8 cellular contexts compared by ENCODE assay signal in the genomic region with DNA sequence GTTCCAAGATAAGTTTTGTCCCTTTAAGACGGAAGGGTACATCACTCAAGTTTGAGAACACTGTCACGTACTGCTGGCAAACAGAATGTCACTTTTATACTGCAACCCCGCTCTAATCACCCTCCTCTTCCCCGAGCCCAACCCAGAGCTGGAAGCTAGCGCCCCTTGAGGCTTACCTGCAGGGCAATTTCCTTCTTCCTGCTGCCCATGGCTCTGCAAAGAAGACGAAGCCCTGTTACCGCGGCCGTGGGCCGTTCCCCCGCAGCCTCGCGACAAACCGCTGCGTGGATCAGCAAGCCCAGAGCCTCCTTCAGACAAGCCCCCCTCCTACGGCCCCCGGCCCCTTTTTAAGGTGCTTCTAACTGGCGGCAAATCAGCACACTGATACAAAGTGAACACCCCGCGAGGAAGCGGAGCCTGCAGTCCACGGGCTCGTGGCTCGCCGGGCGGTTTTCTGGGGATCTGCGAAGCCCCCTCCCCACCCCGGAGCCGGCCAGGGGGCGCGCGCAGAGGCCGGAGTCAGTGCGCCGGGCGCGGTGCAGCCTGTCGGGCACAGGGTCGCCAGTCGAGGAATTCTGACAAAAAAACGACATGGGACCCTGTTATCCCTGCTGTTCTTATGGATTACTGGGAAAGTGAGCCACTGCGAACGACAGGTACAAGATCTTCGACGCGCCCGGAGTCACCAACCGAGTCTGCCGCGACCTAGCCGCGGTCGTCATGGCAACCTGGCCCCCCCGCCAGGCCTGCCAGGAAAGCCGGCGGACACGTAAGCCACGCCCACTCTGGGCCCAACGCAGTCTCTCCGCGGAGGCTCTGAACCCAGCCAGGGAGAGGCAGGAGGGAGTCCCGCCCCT. TPM values are rescaled to one million over a fixed set of nuclear protein-coding genes. Genes with fewer than 3 reads are reported as not detected.
DNase-seq lines count a peak whose midpoint lies in the region; ATAC-seq and TF ChIP-seq lines count a peak whose summit lies in the region.

A gene with protein sequence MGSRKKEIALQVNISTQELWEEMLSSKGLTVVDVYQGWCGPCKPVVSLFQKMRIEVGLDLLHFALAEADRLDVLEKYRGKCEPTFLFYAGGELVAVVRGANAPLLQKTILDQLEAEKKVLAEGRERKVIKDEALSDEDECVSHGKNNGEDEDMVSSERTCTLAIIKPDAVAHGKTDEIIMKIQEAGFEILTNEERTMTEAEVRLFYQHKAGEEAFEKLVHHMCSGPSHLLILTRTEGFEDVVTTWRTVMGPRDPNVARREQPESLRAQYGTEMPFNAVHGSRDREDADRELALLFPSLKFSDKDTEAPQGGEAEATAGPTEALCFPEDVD (minus strand): TSS at position 725 of the 857 bp plus-strand sequence. CDS start 516 bp downstream, at position 209.

- H3K27me3 ChIP-seq in OCI-LY3 (ENCODE audit: low read depth, low read length) = peaks cover 39% of the 10 kb centered on the region
- peaks cover 6% of the 10 kb centered on the region for H3K27me3 ChIP-seq in mononuclear cell (ENCODE audit: insufficient read depth, low read length)

- no peaks in the 10 kb centered on the region for H3K36me3 ChIP-seq in OCI-LY3 (replicated peaks; ENCODE audit: low read depth, low read length)

- peak; percentile 66 for TF ChIP-seq CTCF in OCI-LY3 (IDR thresholded peaks at IDR 0.05; ENCODE audit: low read depth, low read length)
- peak; percentile 75 for TF ChIP-seq CTCF in epithelial cell of proximal tubule (conservative IDR thresholded peaks at IDR 0.05; ENCODE audit: low read depth, low read length)

- H4K20me1 ChIP-seq in OCI-LY3 (ENCODE audit: insufficient read depth, low read length) = no peaks in the 10 kb centered on the region

- H3K4me3 ChIP-seq in OCI-LY3 (ENCODE audit: low read length) (peak within 1 kb of the TSS; percentile 84), epithelial cell of proximal tubule (ENCODE audit: low read depth, low read length) (peak within 1 kb of the TSS; percentile 78), mononuclear cell (ENCODE audit: low read length) (peak within 1 kb of the TSS; percentile 53)

- H3K79me2 ChIP-seq in OCI-LY3 (ENCODE audit: low read length) = no peaks in the 10 kb centered on the region

- no peaks in the 10 kb centered on the region for H3K9me3 ChIP-seq in OCI-LY3 (ENCODE audit: insufficient read depth, low read length)
- H3K9me3 ChIP-seq in mononuclear cell (ENCODE audit: low read depth, low read length) = no peaks in the 10 kb centered on the region

- H3K27ac ChIP-seq in OCI-LY3 (ENCODE audit: low read length) = no peak within 1 kb of the TSS

- peak within 1 kb of the TSS; percentile 86 for H2AFZ ChIP-seq in OCI-LY3 (ENCODE audit: low read depth, low read length)

- H3K9ac ChIP-seq in OCI-LY3 (ENCODE audit: low read length) = peak within 1 kb of the TSS; percentile 55

- H3K4me1 ChIP-seq in OCI-LY3 (ENCODE audit: low read length) (peaks cover 15% of the 10 kb centered on the region), mononuclear cell (ENCODE audit: insufficient read depth, low read length) (peaks cover 17% of the 10 kb centered on the region)

- peak within 1 kb of the TSS; percentile 97 for H3K4me2 ChIP-seq in OCI-LY3 (ENCODE audit: low read length)

- peak; percentile 40 for DNase-seq in CMK (ENCODE audit: low read depth)
- DNase-seq in HuH-7.5 (ENCODE audit: low spot score) = peak; percentile 84
- DNase-seq in activated T-cell treated with anti-CD3 and anti-CD28 coated beads for 4 hours = peak; percentile 77
- DNase-seq in epithelial cell of proximal tubule (ENCODE audit: low read depth) = no peak
- DNase-seq in stimulated activated CD8-positive, alpha-beta memory T cell treated with anti-CD3 and anti-CD28 coated beads, Interleukin-2, amount 100 ng/mL, for 48 hours (ENCODE audit: low read depth in 2 of 2) = peak; percentile 81 to 86

- ATAC-seq in GM21447 (IDR thresholded peaks at IDR 0.05; ENCODE audit: unreplicated experiment) = peak; percentile 86

RNA-seq across cellular contexts. Expression of the gene that starts here (rescaled TPM):
- total RNA-seq in epithelial cell of proximal tubule (0.43 TPM in 1 of 2 replicates, not detected in the other), mononuclear cell (0.94 TPM)
